In the genomic region with DNA sequence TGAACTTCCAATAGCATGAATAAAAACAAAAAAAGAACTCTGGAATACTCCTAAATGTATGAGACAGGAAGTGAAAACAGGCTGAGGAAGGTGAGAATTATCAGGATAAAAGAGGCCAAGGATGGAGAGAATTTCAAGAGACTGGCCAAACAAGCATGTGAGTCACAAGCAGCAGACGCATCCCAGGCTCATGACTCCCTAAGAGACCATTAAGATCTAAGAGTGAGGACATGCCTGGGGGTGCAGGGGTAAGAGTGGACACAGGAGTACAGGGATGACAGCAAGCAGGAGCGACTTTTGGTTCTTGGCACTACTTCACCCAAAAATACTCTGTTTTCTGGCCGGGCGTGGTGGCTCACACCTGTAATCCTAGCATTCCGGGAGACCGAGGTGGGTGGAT, we compare ENCODE assay signal across 9 cellular contexts. TPM values are rescaled to one million over a fixed set of nuclear protein-coding genes. Genes with fewer than 3 reads are reported as not detected.
DNase-seq lines count a peak whose midpoint lies in the region; ATAC-seq and TF ChIP-seq lines count a peak whose summit lies in the region.
"Had no signal": no experiment of that assay in that cellular context is flagged by ENCODE, and none has a peak within 500 bp of the region (broad histone marks: within the 10 kb centered on the region; RNA-seq: fewer than 3 reads in every experiment).

No MANE protein-coding gene starts in this region.

- peaks cover 20 to 85% of the 10 kb centered on the region in 2 experiments for H3K79me1 ChIP-seq in IMR-90 (ENCODE audit: low read depth in 1 of 2, low read length in 2 of 2)

- H3K4me3 ChIP-seq in CD4-positive, CD25-positive, alpha-beta regulatory T cell (ENCODE audit: low read depth, low read length): no peak overlapping the region
- H3K4me3 ChIP-seq in IMR-90 (ENCODE audit: insufficient read depth, low read depth, low read length) (no peak overlapping the region), choroid plexus epithelial cell (ENCODE audit: low read depth, low read length) (no peak overlapping the region)

- peak overlapping the region; percentile 1 to 82 (median 36) for H3K4me3 Mint-ChIP-seq in CD4-positive, CD25-positive, alpha-beta regulatory T cell
- peak overlapping the region in 8 of 10 donors; percentile 8 to 99 (median 65) for H3K4me3 Mint-ChIP-seq in naive thymus-derived CD8-positive, alpha-beta T cell

- no peak overlapping the region for H3K9ac ChIP-seq in IMR-90 (ENCODE audit: low read depth, low read length)

- peaks cover 11 to 86% (median 61%) of the 10 kb centered on the region in 4 donors for H3K4me1 Mint-ChIP-seq in CD4-positive, CD25-positive, alpha-beta regulatory T cell
- peaks cover 38 to 85% (median 80%) of the 10 kb centered on the region in 4 donors for H3K4me1 Mint-ChIP-seq in naive thymus-derived CD8-positive, alpha-beta T cell

- no peaks in the 10 kb centered on the region for H3K9me3 Mint-ChIP-seq in CD4-positive, CD25-positive, alpha-beta regulatory T cell
- no peaks in the 10 kb centered on the region for H3K9me3 Mint-ChIP-seq in naive thymus-derived CD8-positive, alpha-beta T cell

- in situ Hi-C loops in IMR-90 (cut with MboI; ENCODE audit: low sequenced_read_pairs): no loop called here

- no peak for DNase-seq in CD4-positive, CD25-positive, alpha-beta regulatory T cell
- DNase-seq in IMR-90 (peak; percentile 85), choroid plexus epithelial cell (ENCODE audit: low read depth) (peak; percentile 63), SHP77 treated with DMSO at 0.1 percent for 48 hours (lab: John Stamatoyannopoulos, UW) (no peak), DMS153 treated with DMSO at 0.1 percent for 48 hours (lab: John Stamatoyannopoulos, UW; ENCODE audit: unreplicated experiment) (no peak)
- DNase-seq in naive thymus-derived CD8-positive, alpha-beta T cell: no peak
- no peak for DNase-seq in activated naive CD4-positive, alpha-beta T cell treated with anti-CD3 and anti-CD28 coated beads, Interleukin-2, amount 50 U/mL, for 16 hours

- H2BK5ac ChIP-seq in IMR-90 (ENCODE audit: low read depth, low read length, poor library complexity, severe bottlenecking): no peak overlapping the region

- WGBS in IMR-90 (ENCODE audit: extremely low coverage in 2 of 2, insufficient read length in 1 of 2), 2 experiments: 100% methylated on average over 4 of the region's 6 CpGs; no CpG with 5 or more reads in 1 of the 2 experiments

- no peak overlapping the region for H2BK20ac ChIP-seq in IMR-90 (ENCODE audit: low read depth, low read length)

- POLR2A ChIA-PET in IMR-90 (lab: Charles Lee; ENCODE audit: unreplicated experiment): no interaction called here
- POLR2A ChIA-PET in naive thymus-derived CD8-positive, alpha-beta T cell (lab: Charles Lee): interaction anchor here (1.0 kb wide), 1 partner anchor 11 kb away, joined by 3 read pairs; no protein-coding TSS in a partner anchor

- no peak overlapping the region for H4K5ac ChIP-seq in IMR-90 (ENCODE audit: low read depth, low read length)

- H3K18ac ChIP-seq in IMR-90 (ENCODE audit: low read depth, low read length): no peak overlapping the region

- peaks cover 29% of the 10 kb centered on the region for H3K36me3 Mint-ChIP-seq in CD4-positive, CD25-positive, alpha-beta regulatory T cell
- peaks cover 0 to 32% (median 5%) of the 10 kb centered on the region in 3 donors for H3K36me3 Mint-ChIP-seq in naive thymus-derived CD8-positive, alpha-beta T cell

- peak overlapping the region; percentile 47 for H3K27ac ChIP-seq in CD4-positive, CD25-positive, alpha-beta regulatory T cell (ENCODE audit: insufficient read depth, low read length, poor library complexity, severe bottlenecking)
- no peak overlapping the region for H3K27ac ChIP-seq in IMR-90 (ENCODE audit: insufficient read depth, low read length)

- H3K56ac ChIP-seq in IMR-90 (ENCODE audit: extremely low read depth, insufficient read depth, low read length): no peak overlapping the region

- no peak overlapping the region for H3K4me2 ChIP-seq in IMR-90 (ENCODE audit: low read depth, low read length)

- TF ChIP-seq CTCF in IMR-90 (conservative IDR thresholded peaks at IDR 0.05; ENCODE audit: low read depth, low read length) (no peak), choroid plexus epithelial cell (conservative IDR thresholded peaks at IDR 0.05; ENCODE audit: low read depth, low read length) (no peak)

- peaks cover 19% of the 10 kb centered on the region for H3K36me3 ChIP-seq in CD4-positive, CD25-positive, alpha-beta regulatory T cell (ENCODE audit: control insufficient read depth, insufficient read depth, low read length)
- peaks cover 2% of the 10 kb centered on the region for H3K36me3 ChIP-seq in IMR-90 (ENCODE audit: control insufficient read depth, insufficient read depth, low read length)

- H2AK9ac ChIP-seq in IMR-90 (replicated peaks; ENCODE audit: low read depth, low read length, poor library complexity): peak overlapping the region; percentile 6

- H2AK5ac ChIP-seq in IMR-90 (ENCODE audit: low read depth, low read length): no peak overlapping the region

- no peak overlapping the region for H2BK120ac ChIP-seq in IMR-90 (ENCODE audit: low read depth, low read length)

- no peak overlapping the region for H3K14ac ChIP-seq in IMR-90 (replicated peaks; ENCODE audit: low read depth, low read length)

- no peak overlapping the region for H3K4ac ChIP-seq in IMR-90 (ENCODE audit: low read depth, low read length)

- CTCF ChIA-PET in IMR-90 (lab: Yijun Ruan, JAX): no interaction called here

- H2AFZ ChIP-seq in IMR-90 (replicated peaks; ENCODE audit: low read length, poor library complexity): no peak overlapping the region

- no peak overlapping the region for H3K23ac ChIP-seq in IMR-90 (ENCODE audit: low read depth, low read length)

- no peak for ATAC-seq in CD4-positive, CD25-positive, alpha-beta regulatory T cell (ENCODE audit: low read depth in 2 of 2)
- ATAC-seq in IMR-90 (ENCODE audit: low read depth) (peak; percentile 79), HG03135 (IDR thresholded peaks at IDR 0.05; ENCODE audit: unreplicated experiment) (no peak)
- no peak for ATAC-seq in naive thymus-derived CD8-positive, alpha-beta T cell

- peaks cover 77% of the 10 kb centered on the region for H4K20me1 ChIP-seq in IMR-90 (ENCODE audit: insufficient read depth, low read length)

- peak overlapping the region; percentile 72 to 98 (median 80) for H3K27ac Mint-ChIP-seq in CD4-positive, CD25-positive, alpha-beta regulatory T cell
- peak overlapping the region; percentile 14 to 94 (median 84) for H3K27ac Mint-ChIP-seq in naive thymus-derived CD8-positive, alpha-beta T cell

- no peak overlapping the region for H2BK15ac ChIP-seq in IMR-90 (ENCODE audit: low read depth, low read length)

- H3K27me3 Mint-ChIP-seq in CD4-positive, CD25-positive, alpha-beta regulatory T cell: no peaks in the 10 kb centered on the region
- H3K27me3 Mint-ChIP-seq in naive thymus-derived CD8-positive, alpha-beta T cell: no peaks in the 10 kb centered on the region

- TF ChIP-seq RAD21 in IMR-90 (IDR thresholded peaks at IDR 0.05; ENCODE audit: low read length): no peak

- TF ChIP-seq POLR2A in IMR-90 (IDR thresholded peaks at IDR 0.05; ENCODE audit: low read depth, low read length): no peak

- no peak overlapping the region for H4K91ac ChIP-seq in IMR-90 (ENCODE audit: insufficient read depth, low read depth, low read length)

- H3K4me1 ChIP-seq in CD4-positive, CD25-positive, alpha-beta regulatory T cell (ENCODE audit: control insufficient read depth, insufficient read depth, low read length, poor library complexity, severe bottlenecking): peaks cover 65% of the 10 kb centered on the region
- H3K4me1 ChIP-seq in IMR-90 (ENCODE audit: control insufficient read depth, insufficient read depth, low read length): peaks cover 16% of the 10 kb centered on the region

- no TSS peak for BruUV-seq in IMR-90 (replicated peaks; lab: Mats Ljungman, UMichigan)

- H3K27me3 ChIP-seq in CD4-positive, CD25-positive, alpha-beta regulatory T cell (ENCODE audit: control insufficient read depth, insufficient read depth, low read length): no peaks in the 10 kb centered on the region
- no peaks in the 10 kb centered on the region for H3K27me3 ChIP-seq in IMR-90 (ENCODE audit: control insufficient read depth, insufficient read depth, low read length)

- intact Hi-C loops in IMR-90 (cut with micrococcal nuclease): no loop called here

- H3K9me1 ChIP-seq in IMR-90 (ENCODE audit: insufficient read depth, low read length): peaks cover 43% of the 10 kb centered on the region

- no peaks in the 10 kb centered on the region for H3K9me3 ChIP-seq in CD4-positive, CD25-positive, alpha-beta regulatory T cell (ENCODE audit: control insufficient read depth in 2 of 2, low read length in 2 of 2)
- no peaks in the 10 kb centered on the region for H3K9me3 ChIP-seq in IMR-90 (ENCODE audit: control insufficient read depth, insufficient read depth, low read length)

- no peak overlapping the region for H4K8ac ChIP-seq in IMR-90 (ENCODE audit: low read depth in 2 of 2, low read length in 2 of 2)

- dilution Hi-C loops in IMR-90 (cut with HindIII; ENCODE audit: low sequenced_read_pairs, unreplicated experiment): no loop called here

RNA-seq across cellular contexts. Expression of a gene that starts 7.1 kb away (rescaled TPM):
- 107 TPM for total RNA-seq in CD4-positive, CD25-positive, alpha-beta regulatory T cell
- 100 to 1,000 TPM; 145 to 194 (median 159) TPM for polyA plus RNA-seq in CD4-positive, CD25-positive, alpha-beta regulatory T cell
- total RNA-seq in IMR-90 (2012; rRNA removed): 23.3 and 25.8 TPM in 2 replicates
- polyA plus RNA-seq in IMR-90 (2012; rRNA removed): 108 and 111 TPM in 2 replicates
- 47.2 and 71.4 TPM in 2 replicates for polyA plus RNA-seq in IMR-90 (2012; cell fraction: cytosol; rRNA removed)
- polyA plus RNA-seq in IMR-90 (2012; cell fraction: nucleus; rRNA removed; ENCODE audit: low replicate concordance): 52.8 and 64.1 TPM in 2 replicates
- total RNA-seq in naive thymus-derived CD8-positive, alpha-beta T cell: 100 to 1,000 TPM; 113 to 117 TPM
- polyA plus RNA-seq in naive thymus-derived CD8-positive, alpha-beta T cell: 100 to 1,000 TPM; 109 to 121 (median 119) TPM

RNA-seq across cellular contexts. Expression of a gene that starts 23.1 kb away (rescaled TPM):
- total RNA-seq in CD4-positive, CD25-positive, alpha-beta regulatory T cell: 54.4 TPM
- 10 to 100 TPM; 22.5 to 38.1 (median 34.7) TPM for polyA plus RNA-seq in CD4-positive, CD25-positive, alpha-beta regulatory T cell
- total RNA-seq in IMR-90 (2012; rRNA removed): 8.6 and 11.8 TPM in 2 replicates
- polyA plus RNA-seq in IMR-90 (2012; rRNA removed): 22.7 and 24.7 TPM in 2 replicates
- 10.2 and 12.4 TPM in 2 replicates for polyA plus RNA-seq in IMR-90 (2012; cell fraction: cytosol; rRNA removed)
- 160 and 201 TPM in 2 replicates for polyA plus RNA-seq in IMR-90 (2012; cell fraction: nucleus; rRNA removed; ENCODE audit: low replicate concordance)
- total RNA-seq in naive thymus-derived CD8-positive, alpha-beta T cell: 10 to 100 TPM; 82.8 to 83.6 TPM
- 10 to 100 TPM; 16.3 to 32.2 (median 16.6) TPM for polyA plus RNA-seq in naive thymus-derived CD8-positive, alpha-beta T cell

RNA-seq across cellular contexts. Expression of a gene that starts 23.8 kb away (rescaled TPM):
- 49.6 TPM for total RNA-seq in CD4-positive, CD25-positive, alpha-beta regulatory T cell
- polyA plus RNA-seq in CD4-positive, CD25-positive, alpha-beta regulatory T cell: 100 to 1,000 TPM in 2 of 4 donors, 10 to 100 TPM in 2; 77.2 to 108 (median 100.0) TPM
- total RNA-seq in IMR-90 (2012; rRNA removed): 61.4 and 91.8 TPM in 2 replicates
- polyA plus RNA-seq in IMR-90 (2012; rRNA removed): 80.1 and 81.1 TPM in 2 replicates
- 68.1 and 94.5 TPM in 2 replicates for polyA plus RNA-seq in IMR-90 (2012; cell fraction: cytosol; rRNA removed)
- polyA plus RNA-seq in IMR-90 (2012; cell fraction: nucleus; rRNA removed; ENCODE audit: low replicate concordance): 73.5 and 116 TPM in 2 replicates
- 10 to 100 TPM; 74.3 to 77.4 TPM for total RNA-seq in naive thymus-derived CD8-positive, alpha-beta T cell
- 10 to 100 TPM; 80.5 to 85.6 (median 85.3) TPM for polyA plus RNA-seq in naive thymus-derived CD8-positive, alpha-beta T cell

RNA-seq across cellular contexts. Expression of a gene that starts 39.7 kb away (rescaled TPM):
- 0.35 TPM for total RNA-seq in CD4-positive, CD25-positive, alpha-beta regulatory T cell
- polyA plus RNA-seq in CD4-positive, CD25-positive, alpha-beta regulatory T cell: not detected
- not detected in 2 replicates for total RNA-seq in IMR-90 (2012; rRNA removed)
- not detected in 2 replicates for polyA plus RNA-seq in IMR-90 (2012; rRNA removed)
- polyA plus RNA-seq in IMR-90 (2012; cell fraction: cytosol; rRNA removed): not detected in 2 replicates
- polyA plus RNA-seq in IMR-90 (2012; cell fraction: nucleus; rRNA removed; ENCODE audit: low replicate concordance): 0.12 and 0.24 TPM in 2 replicates
- total RNA-seq in naive thymus-derived CD8-positive, alpha-beta T cell: under 1 TPM; 0.39 to 0.44 TPM
- not detected for polyA plus RNA-seq in naive thymus-derived CD8-positive, alpha-beta T cell
- total RNA-seq: lung microvascular endothelial cell had no signal

RNA-seq across cellular contexts. Expression of a gene that starts 40.6 kb away (rescaled TPM):
- total RNA-seq in CD4-positive, CD25-positive, alpha-beta regulatory T cell: 79.7 TPM
- 10 to 100 TPM; 22.0 to 26.9 (median 24.8) TPM for polyA plus RNA-seq in CD4-positive, CD25-positive, alpha-beta regulatory T cell
- total RNA-seq in IMR-90 (2012; rRNA removed): 20.3 and 24.9 TPM in 2 replicates
- polyA plus RNA-seq in IMR-90 (2012; rRNA removed): 40.8 and 48.7 TPM in 2 replicates
- polyA plus RNA-seq in IMR-90 (2012; cell fraction: cytosol; rRNA removed): 20.9 and 24.3 TPM in 2 replicates
- polyA plus RNA-seq in IMR-90 (2012; cell fraction: nucleus; rRNA removed; ENCODE audit: low replicate concordance): 154 and 222 TPM in 2 replicates
- total RNA-seq in naive thymus-derived CD8-positive, alpha-beta T cell: 10 to 100 TPM; 80.2 to 91.5 TPM
- polyA plus RNA-seq in naive thymus-derived CD8-positive, alpha-beta T cell: 10 to 100 TPM; 18.8 to 22.3 (median 20.7) TPM

Comparison
In these comparisons a context has a peak if more than half of its experiments do, and no peak if none do; other contexts are left out.
1. DNase-seq: peak in IMR-90 (single experiment) and choroid plexus epithelial cell (single experiment); none in CD4-positive, CD25-positive, alpha-beta regulatory T cell (0 of 3), naive thymus-derived CD8-positive, alpha-beta T cell (0 of 10), SHP77 treated with DMSO at 0.1 percent for 48 hours (single experiment), DMS153 treated with DMSO at 0.1 percent for 48 hours (single experiment) and activated naive CD4-positive, alpha-beta T cell treated with anti-CD3 and anti-CD28 coated beads, Interleukin-2, amount 50 U/mL, for 16 hours (single experiment).